24 cellular contexts compared by ENCODE assay signal in the genomic region with DNA sequence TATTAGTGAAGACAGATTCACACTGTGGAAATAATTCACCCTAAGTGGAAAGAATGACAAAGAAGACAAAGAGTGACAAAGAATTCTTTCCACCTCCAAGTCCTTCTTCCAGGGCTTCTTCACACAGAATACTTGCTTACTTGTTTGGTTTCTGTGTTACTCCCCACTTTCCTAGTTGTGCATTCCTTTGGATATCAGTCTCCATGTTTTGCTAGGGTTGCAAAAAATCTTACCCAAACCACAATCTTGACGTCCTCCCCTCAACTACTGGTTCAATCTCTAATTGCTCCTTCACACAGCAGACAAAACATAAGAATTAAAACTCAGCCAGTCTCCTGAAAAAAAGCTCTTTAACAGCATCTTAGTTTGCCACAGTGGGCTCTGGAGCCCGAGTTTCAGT.
"Had no signal": no experiment of that assay in that cellular context is flagged by ENCODE, and none has a peak within 500 bp of the region (broad histone marks: within the 10 kb centered on the region; RNA-seq: fewer than 3 reads in every experiment).

No MANE protein-coding gene starts in this region.

- H3K27ac ChIP-seq: body of pancreas, colonic mucosa, heart left ventricle had no signal

- H3K4me3 Mint-ChIP-seq: activated CD4-positive, alpha-beta memory T cell treated with anti-CD3 and anti-CD28 coated beads for 36 hours; activated CD8-positive, alpha-beta memory T cell treated with anti-CD3 and anti-CD28 coated beads, Interleukin-2, amount 10 ng/mL, durations not matched to agents 7 days and 5 days; activated CD8-positive, alpha-beta T cell treated with anti-CD3 and anti-CD28 coated beads, Interleukin-2, amount 10 ng/mL, durations not matched to agents 7 days and 5 days; activated naive CD8-positive, alpha-beta T cell; endodermal cell had no signal

- H3K4me1 ChIP-seq: body of pancreas, colonic mucosa, heart left ventricle had no signal

- H3K36me3 Mint-ChIP-seq: activated CD4-positive, alpha-beta memory T cell treated with anti-CD3 and anti-CD28 coated beads for 36 hours; activated CD8-positive, alpha-beta memory T cell treated with anti-CD3 and anti-CD28 coated beads, Interleukin-2, amount 10 ng/mL, durations not matched to agents 7 days and 5 days had no signal

- H3K27ac Mint-ChIP-seq: activated CD4-positive, alpha-beta memory T cell treated with anti-CD3 and anti-CD28 coated beads for 36 hours; activated CD8-positive, alpha-beta memory T cell treated with anti-CD3 and anti-CD28 coated beads, Interleukin-2, amount 10 ng/mL, durations not matched to agents 7 days and 5 days; activated CD8-positive, alpha-beta T cell treated with anti-CD3 and anti-CD28 coated beads, Interleukin-2, amount 10 ng/mL, durations not matched to agents 7 days and 5 days; activated naive CD8-positive, alpha-beta T cell; endodermal cell had no signal

- H3K36me3 ChIP-seq: colonic mucosa, heart left ventricle had no signal

- FAIRE-seq: frontal cortex had no signal

- ATAC-seq: activated CD8-positive, alpha-beta memory T cell treated with anti-CD3 and anti-CD28 coated beads, Interleukin-2, amount 10 ng/mL, durations not matched to agents 7 days and 5 days; activated CD8-positive, alpha-beta T cell treated with anti-CD3 and anti-CD28 coated beads, Interleukin-2, amount 10 ng/mL, durations not matched to agents 7 days and 5 days; body of pancreas; esophagus mucosa; heart left ventricle had no signal

- H3K27me3 ChIP-seq: body of pancreas, colonic mucosa, heart left ventricle had no signal

- H3K4me1 Mint-ChIP-seq: activated CD8-positive, alpha-beta memory T cell treated with anti-CD3 and anti-CD28 coated beads, Interleukin-2, amount 10 ng/mL, durations not matched to agents 7 days and 5 days; endodermal cell had no signal

- H3K9me3 ChIP-seq: body of pancreas, colonic mucosa had no signal

- DNase-seq: activated CD4-positive, alpha-beta memory T cell treated with anti-CD3 and anti-CD28 coated beads for 36 hours; activated CD4-positive, alpha-beta T cell treated with anti-CD3 and anti-CD28 coated beads for 1 hour; activated CD4-positive, alpha-beta T cell treated with anti-CD3 and anti-CD28 coated beads for 4 hours; activated CD4-positive, alpha-beta T cell treated with anti-CD3 and anti-CD28 coated beads, Interleukin-2, amount 50 U/mL, for 1 hour; activated CD4-positive, CD25-positive, alpha-beta regulatory T cell; activated CD8-positive, alpha-beta memory T cell treated with anti-CD3 and anti-CD28 coated beads, Interleukin-2, amount 10 ng/mL, durations not matched to agents 7 days and 5 days; activated CD8-positive, alpha-beta memory T cell treated with anti-CD3 and anti-CD28 coated beads, Interleukin-2, amount 50 U/mL, for 4 hours; activated CD8-positive, alpha-beta T cell treated with anti-CD3 and anti-CD28 coated beads, Interleukin-2, amount 10 ng/mL, durations not matched to agents 7 days and 5 days; activated gamma-delta T cell; activated naive CD4-positive, alpha-beta T cell; activated naive CD4-positive, alpha-beta T cell treated with anti-CD3 and anti-CD28 coated beads, Interleukin-2, amount 50 U/mL, for 16 hours; activated T-cell treated with anti-CD3 and anti-CD28 coated beads, Interleukin-2, amount 50 U/mL, for 1 hour; activated T-cell treated with anti-CD3 and anti-CD28 coated beads, Interleukin-2, amount 50 U/mL, for 48 hours; amniotic stem cell; body of pancreas; colonic mucosa; effector memory CD4-positive, alpha-beta T cell; endodermal cell; foreskin fibroblast; heart left ventricle; T-helper 2 cell had no signal

- H3K4me3 ChIP-seq: body of pancreas, colonic mucosa, heart left ventricle had no signal
